Comparison of ENCODE assay signal across 12 cellular contexts in genomic region chr10:84499846-84500245, GRCh38.
DNase-seq lines count a peak whose midpoint lies in the region; ATAC-seq, FAIRE-seq and TF ChIP-seq lines count a peak whose summit lies in the region.
"Had no signal": no experiment of that assay in that cellular context is flagged by ENCODE, and none has a peak within 500 bp of the region (broad histone marks: within the 10 kb centered on the region; RNA-seq: fewer than 3 reads in every experiment).

No MANE protein-coding gene starts in this region.

- no peak overlapping the region for H3K18ac ChIP-seq in IMR-90 (ENCODE audit: low read depth, low read length)

- H3K27me3 Mint-ChIP-seq in activated naive CD4-positive, alpha-beta T cell treated with anti-CD3 and anti-CD28 coated beads, Interleukin-2, amount 50 U/mL, for 24 hours, result no peaks in the 10 kb centered on the region
- H3K27me3 Mint-ChIP-seq in activated naive CD4-positive, alpha-beta T cell treated with anti-CD3 and anti-CD28 coated beads, Interleukin-2, amount 10 ng/mL, durations not matched to agents 7 days and 5 days, result no peaks in the 10 kb centered on the region

- H2BK20ac ChIP-seq in IMR-90 (ENCODE audit: low read depth, low read length), result no peak overlapping the region

- no peak overlapping the region for H2AK5ac ChIP-seq in IMR-90 (ENCODE audit: low read depth, low read length)

- H3K36me3 ChIP-seq in IMR-90 (ENCODE audit: control insufficient read depth, insufficient read depth, low read length), result no peaks in the 10 kb centered on the region
- no peaks in the 10 kb centered on the region for H3K36me3 ChIP-seq in endothelial cell of umbilical vein (ENCODE audit: control insufficient read depth in 2 of 2, extremely low read depth in 1 of 2, insufficient read depth in 2 of 2, low read length in 2 of 2)
- no peaks in the 10 kb centered on the region for H3K36me3 ChIP-seq in upper lobe of right lung
- no peaks in the 10 kb centered on the region for H3K36me3 ChIP-seq in ascending aorta

- TF ChIP-seq CTCF in IMR-90 (conservative IDR thresholded peaks at IDR 0.05; ENCODE audit: low read depth, low read length) (no peak), endothelial cell of umbilical vein (IDR thresholded peaks at IDR 0.05; ENCODE audit: extremely low read depth in 1 of 2, insufficient read depth in 1 of 2, low read depth in 1 of 2, low read length in 2 of 2) (no peak), upper lobe of right lung (IDR thresholded peaks at IDR 0.05) (no peak), ascending aorta (IDR thresholded peaks at IDR 0.05) (no peak)

- H4K5ac ChIP-seq in IMR-90 (ENCODE audit: low read depth, low read length), result no peak overlapping the region

- dilution Hi-C loops in IMR-90 (cut with HindIII; ENCODE audit: low sequenced_read_pairs, unreplicated experiment), result no loop called here
- dilution Hi-C loops in endothelial cell of umbilical vein (cut with MboI; ENCODE audit: extremely low pct_ligation_motif_present, low sequenced_read_pairs), result no loop called here

- POLR2A ChIA-PET in IMR-90 (lab: Charles Lee; ENCODE audit: unreplicated experiment) (no interaction called here), endothelial cell of umbilical vein (lab: Charles Lee) (no interaction called here)

- CTCF ChIA-PET in activated naive CD4-positive, alpha-beta T cell treated with anti-CD3 and anti-CD28 coated beads, Interleukin-2, amount 10 ng/mL, durations not matched to agents 7 days and 5 days (lab: Charles Lee), result no interaction called here
- CTCF ChIA-PET in IMR-90 (lab: Yijun Ruan, JAX), result no interaction called here
- CTCF ChIA-PET in endothelial cell of umbilical vein (lab: Charles Lee), result no interaction called here

- no CpG with 5 or more reads among the region's 3 CpGs for WGBS in IMR-90 (ENCODE audit: extremely low coverage in 2 of 2, insufficient read length in 1 of 2), 2 experiments

- H3K4me2 ChIP-seq in IMR-90 (ENCODE audit: low read depth, low read length) (peak overlapping the region; percentile 1; the same call in 1 of the 2 replicates), endothelial cell of umbilical vein (ENCODE audit: insufficient read depth, low read length) (no peak overlapping the region)

- H3K9ac ChIP-seq in IMR-90 (ENCODE audit: low read depth, low read length) (no peak overlapping the region), endothelial cell of umbilical vein (replicated peaks; ENCODE audit: extremely low read depth, insufficient read depth, low read length) (no peak overlapping the region)

- H3K14ac ChIP-seq in IMR-90 (replicated peaks; ENCODE audit: low read depth, low read length), result no peak overlapping the region

- H3K9me3 Mint-ChIP-seq in activated naive CD4-positive, alpha-beta T cell treated with anti-CD3 and anti-CD28 coated beads, Interleukin-2, amount 50 U/mL, for 24 hours, result no peaks in the 10 kb centered on the region
- H3K9me3 Mint-ChIP-seq in activated naive CD4-positive, alpha-beta T cell treated with anti-CD3 and anti-CD28 coated beads, Interleukin-2, amount 10 ng/mL, durations not matched to agents 7 days and 5 days, result no peaks in the 10 kb centered on the region

- H2BK15ac ChIP-seq in IMR-90 (ENCODE audit: low read depth, low read length), result no peak overlapping the region

- ATAC-seq in IMR-90 (ENCODE audit: low read depth) (peak; percentile 65), upper lobe of right lung (peak; percentile 53)

- H3K79me2 ChIP-seq in endothelial cell of umbilical vein (ENCODE audit: control insufficient read depth, insufficient read depth, low read length), result peaks cover 5% of the 10 kb centered on the region

- H3K4me1 Mint-ChIP-seq in activated naive CD4-positive, alpha-beta T cell treated with anti-CD3 and anti-CD28 coated beads, Interleukin-2, amount 50 U/mL, for 24 hours, result peaks cover 39% of the 10 kb centered on the region
- H3K4me1 Mint-ChIP-seq in activated naive CD4-positive, alpha-beta T cell treated with anti-CD3 and anti-CD28 coated beads, Interleukin-2, amount 10 ng/mL, durations not matched to agents 7 days and 5 days, result peaks cover 7% of the 10 kb centered on the region

- H3K36me3 Mint-ChIP-seq in activated naive CD4-positive, alpha-beta T cell treated with anti-CD3 and anti-CD28 coated beads, Interleukin-2, amount 50 U/mL, for 24 hours, result peaks cover 5% of the 10 kb centered on the region
- H3K36me3 Mint-ChIP-seq in activated naive CD4-positive, alpha-beta T cell treated with anti-CD3 and anti-CD28 coated beads, Interleukin-2, amount 10 ng/mL, durations not matched to agents 7 days and 5 days, result peaks cover 5% of the 10 kb centered on the region

- no peak overlapping the region for H4K8ac ChIP-seq in IMR-90 (ENCODE audit: low read depth in 2 of 2, low read length in 2 of 2)

- H3K56ac ChIP-seq in IMR-90 (ENCODE audit: extremely low read depth, insufficient read depth, low read length), result no peak overlapping the region

- no peak overlapping the region for H3K4ac ChIP-seq in IMR-90 (ENCODE audit: low read depth, low read length)

- H3K27ac ChIP-seq in IMR-90 (ENCODE audit: insufficient read depth, low read length), result no peak overlapping the region
- no peak overlapping the region for H3K27ac ChIP-seq in endothelial cell of umbilical vein (ENCODE audit: insufficient read depth, low read depth, low read length)
- no peak overlapping the region for H3K27ac ChIP-seq in upper lobe of right lung
- H3K27ac ChIP-seq in ascending aorta, result no peak overlapping the region

- H4K20me1 ChIP-seq in IMR-90 (ENCODE audit: insufficient read depth, low read length) (peaks cover 5% of the 10 kb centered on the region; the same call in 1 of the 2 replicates), endothelial cell of umbilical vein (replicated peaks; ENCODE audit: control insufficient read depth, extremely low read depth, insufficient read depth, low read length) (no peaks in the 10 kb centered on the region)

- DNase-seq in activated naive CD4-positive, alpha-beta T cell treated with anti-CD3 and anti-CD28 coated beads, Interleukin-2, amount 10 ng/mL, durations not matched to agents 7 days and 5 days, result no peak
- DNase-seq in IMR-90 (peak; percentile 12), endothelial cell of umbilical vein (ENCODE audit: low read depth, low spot score) (peak; percentile 50), upper lobe of right lung (no peak), NCI-H226 (no peak), NAMALWA (ENCODE audit: low spot score) (no peak), ascending aorta (ENCODE audit: low spot score in 2 of 2) (no peak)
- DNase-seq: activated CD4-positive, alpha-beta T cell treated with anti-CD3 and anti-CD28 coated beads for 1 hour; NCI-H1092 treated with DMSO at 0.1 percent for 48 hours had no signal

- H3K27me3 ChIP-seq in IMR-90 (ENCODE audit: control insufficient read depth, insufficient read depth, low read length), result no peaks in the 10 kb centered on the region
- H3K27me3 ChIP-seq in endothelial cell of umbilical vein (ENCODE audit: control insufficient read depth in 2 of 2, insufficient read depth in 2 of 2, low read length in 2 of 2), result no peaks in the 10 kb centered on the region
- no peaks in the 10 kb centered on the region for H3K27me3 ChIP-seq in upper lobe of right lung
- H3K27me3 ChIP-seq in ascending aorta, result no peaks in the 10 kb centered on the region

- no peak overlapping the region for H2BK5ac ChIP-seq in IMR-90 (ENCODE audit: low read depth, low read length, poor library complexity, severe bottlenecking)

- peak overlapping the region; percentile 56 for H3K23ac ChIP-seq in IMR-90 (ENCODE audit: low read depth, low read length)

- H2AFZ ChIP-seq in IMR-90 (replicated peaks; ENCODE audit: low read length, poor library complexity) (peak overlapping the region; percentile 51), endothelial cell of umbilical vein (ENCODE audit: low read depth, low read length) (no peak overlapping the region)

- H3K4me3 Mint-ChIP-seq in activated naive CD4-positive, alpha-beta T cell treated with anti-CD3 and anti-CD28 coated beads, Interleukin-2, amount 50 U/mL, for 24 hours, result no peak overlapping the region
- no peak overlapping the region for H3K4me3 Mint-ChIP-seq in activated naive CD4-positive, alpha-beta T cell treated with anti-CD3 and anti-CD28 coated beads, Interleukin-2, amount 10 ng/mL, durations not matched to agents 7 days and 5 days

- H3K9me1 ChIP-seq in IMR-90 (ENCODE audit: insufficient read depth, low read length) (peaks cover 4% of the 10 kb centered on the region), endothelial cell of umbilical vein (replicated peaks; ENCODE audit: control insufficient read depth, extremely low read depth, insufficient read depth, low read length) (no peaks in the 10 kb centered on the region)

- FAIRE-seq in endothelial cell of umbilical vein (lab: Jason Lieb, UNC), result no peak
- FAIRE-seq: keratinocyte, urothelium cell line had no signal

- peaks cover 17 to 29% of the 10 kb centered on the region in 2 experiments for H3K79me1 ChIP-seq in IMR-90 (ENCODE audit: low read depth in 1 of 2, low read length in 2 of 2)

- in situ Hi-C loops in IMR-90 (cut with MboI; ENCODE audit: low sequenced_read_pairs), result no loop called here

- no peak overlapping the region for H4K91ac ChIP-seq in IMR-90 (ENCODE audit: insufficient read depth, low read depth, low read length)

- H3K27ac Mint-ChIP-seq in activated naive CD4-positive, alpha-beta T cell treated with anti-CD3 and anti-CD28 coated beads, Interleukin-2, amount 50 U/mL, for 24 hours, result peak overlapping the region; percentile 30
- no peak overlapping the region for H3K27ac Mint-ChIP-seq in activated naive CD4-positive, alpha-beta T cell treated with anti-CD3 and anti-CD28 coated beads, Interleukin-2, amount 10 ng/mL, durations not matched to agents 7 days and 5 days

- H3K9me3 ChIP-seq in IMR-90 (ENCODE audit: control insufficient read depth, insufficient read depth, low read length) (no peaks in the 10 kb centered on the region), endothelial cell of umbilical vein (replicated peaks; ENCODE audit: control insufficient read depth, insufficient read depth, low read length) (no peaks in the 10 kb centered on the region), upper lobe of right lung (no peaks in the 10 kb centered on the region), ascending aorta (no peaks in the 10 kb centered on the region)

- BruUV-seq in IMR-90 (replicated peaks; lab: Mats Ljungman, UMichigan) (no TSS peak), endothelial cell of umbilical vein (replicated peaks; lab: Mats Ljungman, UMichigan) (no TSS peak)

- H2AK9ac ChIP-seq in IMR-90 (replicated peaks; ENCODE audit: low read depth, low read length, poor library complexity), result peak overlapping the region; percentile 61

- H2BK120ac ChIP-seq in IMR-90 (ENCODE audit: low read depth, low read length), result no peak overlapping the region

- intact Hi-C loops in IMR-90 (cut with micrococcal nuclease) (no loop called here), endothelial cell of umbilical vein (cut with micrococcal nuclease) (no loop called here), upper lobe of right lung (cut with DNase I) (no loop called here), ascending aorta (cut with DNase I) (no loop called here)

- H3K4me3 ChIP-seq in IMR-90 (ENCODE audit: insufficient read depth, low read depth, low read length) (no peak overlapping the region), endothelial cell of umbilical vein (replicated peaks in 1 of 3; ENCODE audit: insufficient read depth in 1 of 3, low read depth in 1 of 3, low read length in 3 of 3) (no peak overlapping the region), upper lobe of right lung (no peak overlapping the region), ascending aorta (no peak overlapping the region)

- no peak for TF ChIP-seq RAD21 in IMR-90 (IDR thresholded peaks at IDR 0.05; ENCODE audit: low read length)

- TF ChIP-seq POLR2A in IMR-90 (IDR thresholded peaks at IDR 0.05; ENCODE audit: low read depth, low read length) (no peak), endothelial cell of umbilical vein (IDR thresholded peaks at IDR 0.05; ENCODE audit: low read depth, low read length) (no peak)

- H3K4me1 ChIP-seq in IMR-90 (ENCODE audit: control insufficient read depth, insufficient read depth, low read length) (peaks cover 4% of the 10 kb centered on the region), endothelial cell of umbilical vein (ENCODE audit: control insufficient read depth, extremely low read depth, insufficient read depth, low read length) (peaks cover 13% of the 10 kb centered on the region), upper lobe of right lung (no peaks in the 10 kb centered on the region), ascending aorta (peaks cover 0 to 2% of the 10 kb centered on the region in 2 donors)

Comparison
In these comparisons a context has a peak if more than half of its experiments do, and no peak if none do; other contexts are left out.
1. DNase-seq: peak in IMR-90 (single experiment) and endothelial cell of umbilical vein (single experiment); none in activated naive CD4-positive, alpha-beta T cell treated with anti-CD3 and anti-CD28 coated beads, Interleukin-2, amount 10 ng/mL, durations not matched to agents 7 days and 5 days (single experiment), upper lobe of right lung (single experiment), NCI-H226 (single experiment), NAMALWA (single experiment) and ascending aorta (0 of 2).